In the genomic region with DNA sequence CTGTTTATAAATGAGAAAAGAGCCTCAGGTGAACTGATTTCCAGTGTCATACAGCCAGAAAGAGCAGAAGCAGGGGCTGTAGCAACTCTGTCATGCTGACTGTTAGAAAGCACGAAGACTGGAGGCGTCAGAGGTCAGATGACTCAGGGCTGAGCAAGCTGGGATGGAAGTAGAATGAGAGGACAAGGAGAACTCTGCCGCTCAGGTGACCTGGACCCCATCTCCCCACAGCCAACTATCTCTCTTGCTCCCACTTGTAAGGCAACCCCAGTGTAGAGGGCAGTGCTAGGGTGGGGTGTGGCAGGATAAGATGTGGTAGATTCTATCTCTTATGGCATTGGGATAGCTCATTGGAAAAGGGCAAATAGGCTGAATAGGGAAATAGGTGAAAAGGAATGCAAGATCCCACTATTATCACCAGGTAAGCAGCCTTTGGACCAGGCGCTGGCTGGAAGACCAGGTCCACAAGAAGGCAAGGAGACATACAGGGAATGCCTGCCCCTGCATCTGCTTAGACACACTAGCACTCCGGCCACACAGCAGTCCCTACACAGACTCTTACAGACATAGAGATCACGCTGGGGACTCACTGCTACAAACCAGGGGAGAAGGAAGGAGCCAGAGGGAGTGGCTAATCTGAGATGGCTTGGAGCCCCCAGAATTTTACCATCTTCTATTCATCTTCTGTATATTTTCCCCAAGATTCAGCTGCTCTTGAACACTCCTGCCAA, we compare ENCODE assay signal across 15 cellular contexts. TPM values are rescaled to one million over a fixed set of nuclear protein-coding genes. Genes with fewer than 3 reads are reported as not detected.
DNase-seq lines count a peak whose midpoint lies in the region; TF ChIP-seq lines count a peak whose summit lies in the region.
"Had no signal": no experiment of that assay in that cellular context is flagged by ENCODE, and none has a peak within 500 bp of the region (broad histone marks: within the 10 kb centered on the region; RNA-seq: fewer than 3 reads in every experiment).

No MANE protein-coding gene starts in this region.

- no peak overlapping the region for H3K14ac ChIP-seq in neuronal stem cell (ENCODE audit: low read length)

- H3K18ac ChIP-seq in neuronal stem cell (ENCODE audit: low read length) = no peak overlapping the region

- H3K27ac Mint-ChIP-seq in endodermal cell = no peak overlapping the region
- H3K27ac Mint-ChIP-seq: activated naive CD8-positive, alpha-beta T cell treated with anti-CD3 and anti-CD28 coated beads, Interleukin-2, amount 10 ng/mL, durations not matched to agents 7 days and 5 days; CD4-positive, alpha-beta T cell had no signal

- no peak overlapping the region for H3K4ac ChIP-seq in neuronal stem cell (ENCODE audit: low read length)

- no peak overlapping the region for H3K4me2 ChIP-seq in neuronal stem cell (ENCODE audit: insufficient read depth, low read length, poor library complexity, severe bottlenecking)

- H3K4me3 ChIP-seq in endodermal cell (ENCODE audit: low read length) = no peak overlapping the region
- no peak overlapping the region for H3K4me3 ChIP-seq in neuronal stem cell (ENCODE audit: low read length in 2 of 2)
- H3K4me3 ChIP-seq: testis had no signal

- no peaks in the 10 kb centered on the region for H3K9me3 Mint-ChIP-seq in endodermal cell
- H3K9me3 Mint-ChIP-seq: activated naive CD8-positive, alpha-beta T cell treated with anti-CD3 and anti-CD28 coated beads, Interleukin-2, amount 10 ng/mL, durations not matched to agents 7 days and 5 days; CD4-positive, alpha-beta T cell had no signal

- H3K36me3 ChIP-seq in endodermal cell (ENCODE audit: control insufficient read depth, insufficient read depth, low read length) (no peaks in the 10 kb centered on the region), neuronal stem cell (replicated peaks in 1 of 2; ENCODE audit: control insufficient read depth in 2 of 2, insufficient read depth in 2 of 2, low read length in 2 of 2) (no peaks in the 10 kb centered on the region)

- H3K27ac ChIP-seq in endodermal cell (ENCODE audit: low read depth, low read length) = no peak overlapping the region
- H3K27ac ChIP-seq in neuronal stem cell (replicated peaks; ENCODE audit: low read length) = no peak overlapping the region
- no peak overlapping the region for H3K27ac ChIP-seq in substantia nigra (ENCODE audit: low read depth, low read length, poor library complexity, severe bottlenecking)
- H3K27ac ChIP-seq: parathyroid adenoma, testis had no signal

- no peak overlapping the region for H2BK12ac ChIP-seq in neuronal stem cell (ENCODE audit: low read length)

- no peak overlapping the region for H2BK120ac ChIP-seq in neuronal stem cell (ENCODE audit: low read depth, low read length)

- H3K4me1 ChIP-seq in endodermal cell (ENCODE audit: control insufficient read depth, insufficient read depth, low read length) = no peaks in the 10 kb centered on the region
- H3K4me1 ChIP-seq in neuronal stem cell (ENCODE audit: control insufficient read depth in 2 of 2, insufficient read depth in 1 of 2, low read depth in 1 of 2, low read length in 2 of 2) = peaks cover 2% of the 10 kb centered on the region in 2 donors
- H3K4me1 ChIP-seq: parathyroid adenoma, testis had no signal

- no peak overlapping the region for H2BK5ac ChIP-seq in neuronal stem cell (ENCODE audit: low read length)

- H3K23ac ChIP-seq in neuronal stem cell (ENCODE audit: low read depth, low read length, poor library complexity) = no peak overlapping the region

- H3K27me3 Mint-ChIP-seq in endodermal cell (ENCODE audit: insufficient read depth) = no peaks in the 10 kb centered on the region
- H3K27me3 Mint-ChIP-seq: CD4-positive, alpha-beta T cell had no signal

- H2BK15ac ChIP-seq in neuronal stem cell (ENCODE audit: low read length) = no peak overlapping the region

- H3K9me3 ChIP-seq in endodermal cell (ENCODE audit: control insufficient read depth, low read length) = no peaks in the 10 kb centered on the region
- H3K9me3 ChIP-seq in neuronal stem cell (replicated peaks in 1 of 2; ENCODE audit: control insufficient read depth in 2 of 2, insufficient read depth in 1 of 2, low read depth in 1 of 2, low read length in 2 of 2) = no peaks in the 10 kb centered on the region
- H3K9me3 ChIP-seq: testis had no signal

- no peaks in the 10 kb centered on the region for H3K36me3 Mint-ChIP-seq in endodermal cell (ENCODE audit: low read depth)
- H3K36me3 Mint-ChIP-seq: activated naive CD8-positive, alpha-beta T cell treated with anti-CD3 and anti-CD28 coated beads, Interleukin-2, amount 10 ng/mL, durations not matched to agents 7 days and 5 days had no signal

- WGBS in endodermal cell (ENCODE audit: insufficient coverage in 1 of 2, insufficient read length in 1 of 2), 2 experiments = 50 to 85% methylated on average over 2 to 6 of the region's 6 CpGs
- no CpG with 5 or more reads among the region's 6 CpGs for whole genome bisulfite sequencing in neuronal stem cell (ENCODE audit: extremely low coverage in 2 of 2, insufficient read length in 2 of 2, insufficient replicate concordance in 1 of 2), 2 donors

- no peaks in the 10 kb centered on the region for H3K79me1 ChIP-seq in neuronal stem cell (ENCODE audit: low read depth, low read length)

- peaks cover 1% of the 10 kb centered on the region for H3K4me1 Mint-ChIP-seq in endodermal cell
- H3K4me1 Mint-ChIP-seq: activated naive CD8-positive, alpha-beta T cell treated with anti-CD3 and anti-CD28 coated beads, Interleukin-2, amount 10 ng/mL, durations not matched to agents 7 days and 5 days had no signal

- peak; percentile 94 for DNase-seq in ELR (ENCODE audit: low read depth)
- peak; percentile 67 for DNase-seq in RPMI7951 (ENCODE audit: low read depth)
- peak; percentile 58 for DNase-seq in endodermal cell
- DNase-seq in neuronal stem cell (ENCODE audit: low spot score) = no peak
- DNase-seq in activated effector memory CD4-positive, alpha-beta T cell treated with anti-CD3 and anti-CD28 coated beads, Interleukin-2, amount 50 U/mL, for 16 hours = no peak
- DNase-seq in activated CD4-positive, CD25-positive, alpha-beta regulatory T cell (lab: John Stamatoyannopoulos, UW) = no peak
- DNase-seq in substantia nigra (lab: John Stamatoyannopoulos, UW) = no peak
- DNase-seq in MV-4-11 (lab: John Stamatoyannopoulos, UW) = no peak
- DNase-seq: activated naive CD8-positive, alpha-beta T cell treated with anti-CD3 and anti-CD28 coated beads, Interleukin-2, amount 10 ng/mL, durations not matched to agents 7 days and 5 days; CD4-positive, alpha-beta T cell; NCI-H748 treated with DMSO at 0.1 percent for 48 hours; testis had no signal

- H4K8ac ChIP-seq in neuronal stem cell (ENCODE audit: low read depth, low read length) = no peak overlapping the region

- TF ChIP-seq CTCF in endodermal cell (conservative IDR thresholded peaks at IDR 0.05) = no peak

- peak overlapping the region; percentile 49 for H2AFZ ChIP-seq in neuronal stem cell (ENCODE audit: low read length)
- H2AFZ ChIP-seq: parathyroid adenoma had no signal

- H2AK5ac ChIP-seq in neuronal stem cell (ENCODE audit: low read depth, low read length) = no peak overlapping the region

- peak overlapping the region; percentile 40 for H4K91ac ChIP-seq in neuronal stem cell (ENCODE audit: low read depth, low read length, poor library complexity)

- H3K9ac ChIP-seq in endodermal cell (ENCODE audit: extremely low read depth, low read length, poor library complexity, severe bottlenecking) (no peak overlapping the region), neuronal stem cell (ENCODE audit: low read depth, low read length, poor library complexity) (no peak overlapping the region)
- H3K9ac ChIP-seq: parathyroid adenoma had no signal

- H3K27me3 ChIP-seq in endodermal cell (ENCODE audit: control insufficient read depth, insufficient read depth, low read length, poor library complexity, severe bottlenecking) = no peaks in the 10 kb centered on the region
- H3K27me3 ChIP-seq in neuronal stem cell (ENCODE audit: control insufficient read depth in 3 of 3, insufficient read depth in 3 of 3, low read depth in 1 of 3, low read length in 3 of 3) = no peaks in the 10 kb centered on the region
- H3K27me3 ChIP-seq: testis had no signal

- H3K4me3 Mint-ChIP-seq in endodermal cell = no peak overlapping the region
- H3K4me3 Mint-ChIP-seq: activated naive CD8-positive, alpha-beta T cell treated with anti-CD3 and anti-CD28 coated beads, Interleukin-2, amount 10 ng/mL, durations not matched to agents 7 days and 5 days; CD4-positive, alpha-beta T cell had no signal

RNA-seq across cellular contexts. Expression of a gene that starts 21.2 kb away (rescaled TPM):
- 28.4 and 32.2 TPM in 2 replicates for total RNA-seq in RPMI7951 (2014; rRNA removed; shearing (Covaris generic))
- total RNA-seq in endodermal cell = 10 to 100 TPM; 16.4 to 16.5 TPM
- 6.7 TPM for polyA plus RNA-seq in endodermal cell (2013, experiment 1 of 2)
- polyA plus RNA-seq in endodermal cell (2013, experiment 2 of 2) = 6.3 TPM
- polyA plus RNA-seq in neuronal stem cell (2013, experiment 1 of 2) = 0.22 TPM
- polyA plus RNA-seq in neuronal stem cell (2013, experiment 2 of 2) = 0.19 TPM
- total RNA-seq: activated CD8-positive, alpha-beta memory T cell treated with anti-CD3 and anti-CD28 coated beads for 36 hours; activated naive CD8-positive, alpha-beta T cell treated with anti-CD3 and anti-CD28 coated beads, Interleukin-2, amount 10 ng/mL, durations not matched to agents 7 days and 5 days had no signal

RNA-seq across cellular contexts. Expression of a gene that starts 30.1 kb away (rescaled TPM):
- 0.24 and 0.39 TPM in 2 replicates for total RNA-seq in RPMI7951 (2014; rRNA removed; shearing (Covaris generic))
- total RNA-seq in endodermal cell = under 1 TPM in 1 of 2 donors, not detected in 1; 0.31 TPM
- polyA plus RNA-seq in endodermal cell (2013, experiment 1 of 2) = 0.18 TPM
- polyA plus RNA-seq in endodermal cell (2013, experiment 2 of 2) = 0.41 TPM
- 0.39 TPM for polyA plus RNA-seq in neuronal stem cell (2013, experiment 1 of 2)
- polyA plus RNA-seq in neuronal stem cell (2013, experiment 2 of 2) = 0.51 TPM
- total RNA-seq: activated CD8-positive, alpha-beta memory T cell treated with anti-CD3 and anti-CD28 coated beads for 36 hours; epithelial cell of proximal tubule had no signal

Comparison
In these comparisons a context has a peak if more than half of its experiments do, and no peak if none do; other contexts are left out.
1. DNase-seq: peak in ELR (single experiment), RPMI7951 (single experiment) and endodermal cell (single experiment); none in neuronal stem cell (single experiment), activated effector memory CD4-positive, alpha-beta T cell treated with anti-CD3 and anti-CD28 coated beads, Interleukin-2, amount 50 U/mL, for 16 hours (single experiment), activated CD4-positive, CD25-positive, alpha-beta regulatory T cell (0 of 4), substantia nigra (0 of 49) and MV-4-11 (single experiment).